27 cellular contexts compared by ENCODE assay signal in genomic region chr2:168140892-168141291, GRCh38.
"Had no signal": no experiment of that assay in that cellular context is flagged by ENCODE, and none has a peak within 500 bp of the region (broad histone marks: within the 10 kb centered on the region; RNA-seq: fewer than 3 reads in every experiment).

No MANE protein-coding gene starts in this region.

- H3K4me2 ChIP-seq: hepatocyte had no signal

- DNase-seq: effector CD8-positive, alpha-beta T cell; effector memory CD8-positive, alpha-beta T cell; endodermal cell; erythroblast; esophagus squamous epithelium; foreskin fibroblast; foreskin melanocyte; gastrocnemius medialis; glutamatergic neuron; hypothalamus; immature natural killer cell; islet precursor cell; kidney; kidney glomerular epithelial cell; left colon; left ventricle myocardium superior; lower lobe of right lung; mesenchymal stem cell; mucosa of descending colon; naive B cell had no signal

- H3K9me3 ChIP-seq: esophagus squamous epithelium, gastrocnemius medialis, lower lobe of right lung, mucosa of descending colon had no signal

- H3K79me2 ChIP-seq: hepatocyte had no signal

- H2AFZ ChIP-seq: hepatocyte had no signal

- H3K27ac ChIP-seq: coronary artery, epithelial cell of prostate, esophagus squamous epithelium, hepatocyte, lower lobe of right lung had no signal

- H3K4me3 ChIP-seq: coronary artery, esophagus squamous epithelium, gastrocnemius medialis, hepatocyte, lower lobe of right lung, mucosa of descending colon had no signal

- H3K4me1 ChIP-seq: lower lobe of right lung had no signal

- FAIRE-seq: colon, endometrium, kidney had no signal

- H3K27me3 ChIP-seq: esophagus squamous epithelium, gastrocnemius medialis, hepatocyte had no signal

- H3K36me3 ChIP-seq: gastrocnemius medialis, lower lobe of right lung had no signal

- ATAC-seq: effector memory CD8-positive, alpha-beta T cell; esophagus mucosa; gastrocnemius medialis; left colon; left lobe of liver; left ventricle myocardium superior; lower lobe of right lung; mucosa of descending colon had no signal
